Comparison of ENCODE assay signal across 8 cellular contexts in the genomic region with DNA sequence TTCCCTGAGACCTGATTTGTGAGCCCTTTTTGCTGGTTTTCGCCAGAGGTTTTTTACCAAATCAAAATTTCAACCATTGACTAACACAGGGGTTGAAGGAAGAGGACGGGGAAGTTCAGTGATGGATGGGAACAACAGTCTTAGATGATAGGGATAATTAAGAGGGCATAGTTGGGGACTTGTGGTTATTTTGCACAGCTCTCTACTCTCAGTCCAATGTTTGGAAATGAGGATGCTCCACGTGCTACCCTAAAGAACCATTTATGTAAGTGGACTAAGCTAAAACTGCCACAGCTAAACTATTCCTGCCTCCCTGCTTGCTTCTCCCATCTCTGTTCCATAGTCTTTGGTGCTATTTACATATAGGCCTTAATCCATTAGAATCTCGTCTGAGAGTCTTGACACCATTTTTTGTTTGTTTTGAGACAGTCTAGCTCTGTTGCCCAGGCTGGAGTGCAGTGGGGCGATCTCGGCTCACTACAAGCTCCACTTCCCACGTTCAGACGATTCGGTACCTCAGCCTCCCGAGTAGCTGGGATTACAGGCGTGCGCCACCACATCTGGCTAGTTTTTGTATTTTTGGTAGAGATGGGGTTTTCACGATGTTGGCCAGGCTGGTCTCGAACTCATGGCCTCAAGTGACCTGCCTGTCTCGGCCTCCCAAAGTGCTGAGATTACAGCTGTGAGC. TPM values are rescaled to one million over a fixed set of nuclear protein-coding genes. Genes with fewer than 3 reads are reported as not detected.
DNase-seq lines count a peak whose midpoint lies in the region; ATAC-seq and TF ChIP-seq lines count a peak whose summit lies in the region.

No MANE protein-coding gene starts in this region.

- intact Hi-C loops in MCF 10A (cut with micrococcal nuclease), result loop anchor here (1.0 to 5.0 kb wide), 3 partner anchors 19 to 117 kb away; partner anchors contain the start of gene GOLPH3L

- H3K4me3 ChIP-seq in AG04449 (ENCODE audit: low read depth, low read length) (peak overlapping the region; percentile 58), mononuclear cell (ENCODE audit: low read length) (peak overlapping the region; percentile 87)

- H3K36me3 Mint-ChIP-seq in MCF 10A (ENCODE audit: insufficient read depth, unreplicated experiment), result peaks cover 49% of the 10 kb centered on the region

- no peaks in the 10 kb centered on the region for H3K27me3 Mint-ChIP-seq in MCF 10A (ENCODE audit: insufficient read depth, unreplicated experiment)

- ATAC-seq in HG03039 (IDR thresholded peaks at IDR 0.05; ENCODE audit: unreplicated experiment), result peak; percentile 1
- no peak for ATAC-seq in HG03025 (IDR thresholded peaks at IDR 0.05; ENCODE audit: low FRiP score, unreplicated experiment)
- ATAC-seq in GM21737 (IDR thresholded peaks at IDR 0.05; ENCODE audit: unreplicated experiment), result no peak

- no peaks in the 10 kb centered on the region for H3K9me3 ChIP-seq in mononuclear cell (ENCODE audit: low read depth, low read length)

- H3K9me3 Mint-ChIP-seq in MCF 10A (ENCODE audit: unreplicated experiment), result no peaks in the 10 kb centered on the region

- no peak for TF ChIP-seq CTCF in AG04449 (IDR thresholded peaks at IDR 0.05; ENCODE audit: insufficient read depth, low read length, missing control alignments)
- TF ChIP-seq CTCF in MCF 10A (IDR thresholded peaks at IDR 0.05; ENCODE audit: unreplicated experiment), result no peak

- peak overlapping the region; percentile 99 for H3K4me3 Mint-ChIP-seq in MCF 10A (ENCODE audit: unreplicated experiment)

- H3K4me1 ChIP-seq in mononuclear cell (ENCODE audit: insufficient read depth, low read length), result peaks cover 36% of the 10 kb centered on the region

- no peaks in the 10 kb centered on the region for H3K27me3 ChIP-seq in mononuclear cell (ENCODE audit: insufficient read depth, low read length)

- POLR2A ChIA-PET in AG04449 (lab: Yijun Ruan, JAX) (interaction anchor here (0.6 to 11.1 kb wide), 28 partner anchors 9 to 395 kb away, joined by 3 to 135 read pairs (median 4); partner anchors contain the start of genes APH1A, CERS2, CTSK and ECM1), MCF 10A (lab: Yijun Ruan, JAX) (interaction anchor here (0.6 to 27.7 kb wide), 35 partner anchors 7 to 693 kb away, joined by 3 to 1801 read pairs (median 6); partner anchors contain the start of genes ADAMTSL4, ANP32E, ENSA and GOLPH3L)

- TSS peak; percentile 67 for BruUV-seq in MCF 10A (replicated peaks; lab: Mats Ljungman, UMichigan)

- CTCF ChIA-PET in AG04449 (lab: Yijun Ruan, JAX), result interaction anchor here (0.9 to 6.5 kb wide), 9 partner anchors 15 to 426 kb away, joined by 3 to 69 read pairs (median 3); partner anchors contain the start of gene MINDY1
- CTCF ChIA-PET in MCF 10A (lab: Yijun Ruan, JAX), result interaction anchor here (0.5 to 12.7 kb wide), 11 partner anchors 11 to 963 kb away, joined by 3 to 245 read pairs (median 4); no protein-coding TSS in a partner anchor

- H3K27ac Mint-ChIP-seq in MCF 10A (ENCODE audit: low read depth, unreplicated experiment), result peak overlapping the region; percentile 99

- in situ Hi-C loops in KBM-7 (cut with MboI; ENCODE audit: low pct_unique_long_range_greater_than_20kb, low sequenced_read_pairs), result no loop called here

- DNase-seq in AG04449 (ENCODE audit: low read depth, low spot score) (no peak), MCF 10A (ENCODE audit: unreplicated experiment) (no peak), KBM-7 (no peak), NCI-H2171 (lab: John Stamatoyannopoulos, UW) (no peak)

- peaks cover 26% of the 10 kb centered on the region for H3K4me1 Mint-ChIP-seq in MCF 10A (ENCODE audit: insufficient read depth, unreplicated experiment)

RNA-seq across cellular contexts. Expression of gene MCL1, which starts 0.7 kb away (rescaled TPM):
- total RNA-seq in MCF 10A (2022) (497 and 624 TPM in 2 replicates), mononuclear cell (1,412 TPM)

RNA-seq across cellular contexts. Expression of gene ADAMTSL4, which starts 30.9 kb away (rescaled TPM):
- 9.6 and 13.3 TPM in 2 replicates for total RNA-seq in MCF 10A (2022)
- 3.3 TPM for total RNA-seq in mononuclear cell

RNA-seq across cellular contexts. Expression of gene ENSA, which starts 49.3 kb away (rescaled TPM):
- total RNA-seq in MCF 10A (2022) (261 and 294 TPM in 2 replicates), mononuclear cell (147 TPM)
